1 cellular context compared by ENCODE assay signal in the genomic region with DNA sequence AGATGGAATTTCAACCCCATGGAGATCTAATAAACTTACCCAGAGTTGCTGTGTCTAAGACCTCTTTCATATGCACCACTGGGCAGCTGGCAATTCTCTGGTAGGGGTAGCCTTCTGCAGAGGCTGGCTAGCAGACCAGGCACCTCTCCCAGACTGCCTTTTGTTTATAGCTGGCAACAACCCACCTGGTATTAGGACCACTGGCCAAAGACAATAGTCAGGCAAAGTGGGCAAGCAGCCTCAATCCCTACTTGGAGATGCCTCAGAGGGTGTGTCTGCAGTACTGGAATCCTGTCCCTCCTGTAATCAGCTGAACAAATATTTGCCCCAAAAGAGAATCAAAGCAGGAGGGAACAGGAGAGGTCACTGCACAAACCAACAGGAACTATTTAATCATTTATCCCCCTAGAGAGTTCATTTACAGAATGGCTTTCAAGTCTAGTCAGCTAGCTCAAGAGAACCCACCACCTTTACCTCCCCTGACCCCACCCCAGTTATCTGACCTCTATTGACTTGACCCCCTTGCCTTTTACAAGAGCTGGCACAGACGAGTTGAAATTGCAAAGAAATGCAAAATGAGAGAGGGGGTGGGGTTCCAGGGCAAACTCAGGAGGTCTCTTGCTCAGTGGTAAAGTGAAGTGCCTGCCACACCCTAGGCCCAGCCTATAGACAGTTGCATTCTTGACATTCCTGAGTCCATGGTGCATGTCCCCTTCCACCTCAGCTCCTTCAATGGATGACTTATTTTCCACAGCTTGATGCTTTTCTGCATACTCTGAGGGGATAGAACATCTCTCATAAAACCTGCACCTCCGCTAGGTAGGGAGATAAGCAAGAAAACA.
TF ChIP-seq lines count a peak whose summit lies in the region.

No MANE protein-coding gene starts in this region.

TF ChIP-seq in HepG2, 621 proteins besides CTCF, POLR2A, EP300 and RAD21 (continued from another document and continues in another):
- TF ChIP-seq, protein P1, sequence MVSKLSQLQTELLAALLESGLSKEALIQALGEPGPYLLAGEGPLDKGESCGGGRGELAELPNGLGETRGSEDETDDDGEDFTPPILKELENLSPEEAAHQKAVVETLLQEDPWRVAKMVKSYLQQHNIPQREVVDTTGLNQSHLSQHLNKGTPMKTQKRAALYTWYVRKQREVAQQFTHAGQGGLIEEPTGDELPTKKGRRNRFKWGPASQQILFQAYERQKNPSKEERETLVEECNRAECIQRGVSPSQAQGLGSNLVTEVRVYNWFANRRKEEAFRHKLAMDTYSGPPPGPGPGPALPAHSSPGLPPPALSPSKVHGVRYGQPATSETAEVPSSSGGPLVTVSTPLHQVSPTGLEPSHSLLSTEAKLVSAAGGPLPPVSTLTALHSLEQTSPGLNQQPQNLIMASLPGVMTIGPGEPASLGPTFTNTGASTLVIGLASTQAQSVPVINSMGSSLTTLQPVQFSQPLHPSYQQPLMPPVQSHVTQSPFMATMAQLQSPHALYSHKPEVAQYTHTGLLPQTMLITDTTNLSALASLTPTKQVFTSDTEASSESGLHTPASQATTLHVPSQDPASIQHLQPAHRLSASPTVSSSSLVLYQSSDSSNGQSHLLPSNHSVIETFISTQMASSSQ (IDR thresholded peaks at IDR 0.05; ENCODE audit: low read depth) = peak; percentile 94
- TF ChIP-seq, protein P1 (CRISPR knock-in tag; IDR thresholded peaks at IDR 0.05; ENCODE audit: borderline replicate concordance) = peak; percentile 98
- TF ChIP-seq SNRNP70 (IDR thresholded peaks at IDR 0.05; ENCODE audit: low read depth, low read length) (no peak), FOXC1 (CRISPR knock-in tag; IDR thresholded peaks at IDR 0.05; ENCODE audit: borderline replicate concordance) (peak; percentile 80), ZNF773 (CRISPR knock-in tag; IDR thresholded peaks at IDR 0.05; ENCODE audit: borderline replicate concordance) (no peak), ZNF598 (CRISPR knock-in tag; IDR thresholded peaks at IDR 0.05; ENCODE audit: borderline replicate concordance) (peak; percentile 90), ZNF367 (CRISPR knock-in tag; IDR thresholded peaks at IDR 0.05; ENCODE audit: borderline replicate concordance) (no peak), SMARCE1 (IDR thresholded peaks at IDR 0.05; ENCODE audit: borderline replicate concordance) (no peak), GATAD1 (CRISPR knock-in tag; IDR thresholded peaks at IDR 0.05) (peak; percentile 73), ZC3H13 (CRISPR knock-in tag; IDR thresholded peaks at IDR 0.05) (0 out of 2 replicates have a peak, but pooled peaks have one; percentile 56), ZNF713 (CRISPR knock-in tag; IDR thresholded peaks at IDR 0.05) (no peak), ZMYM2 (CRISPR knock-in tag; IDR thresholded peaks at IDR 0.05) (no peak), CEBPB (IDR thresholded peaks at IDR 0.05; ENCODE audit: borderline replicate concordance, low read depth, low read length) (no peak), ZNF563 (CRISPR knock-in tag; IDR thresholded peaks at IDR 0.05) (peak; percentile 49; the same call in 1 of the 2 replicates), ZNF775 (CRISPR knock-in tag; IDR thresholded peaks at IDR 0.05; ENCODE audit: borderline replicate concordance) (no peak), ISX (CRISPR knock-in tag; conservative IDR thresholded peaks at IDR 0.05) (no peak), ZNF777 (CRISPR knock-in tag; IDR thresholded peaks at IDR 0.05) (peak; percentile 52; the same call in 1 of the 2 replicates), MIER3 (CRISPR knock-in tag; IDR thresholded peaks at IDR 0.05; ENCODE audit: borderline replicate concordance) (peak; percentile 69), ZNF3 (CRISPR knock-in tag; IDR thresholded peaks at IDR 0.05) (0 out of 2 replicates have a peak, but pooled peaks have one; percentile 8), FOXA3 (CRISPR knock-in tag; IDR thresholded peaks at IDR 0.05) (peak; percentile 98), JDP2 (CRISPR knock-in tag; IDR thresholded peaks at IDR 0.05; ENCODE audit: borderline replicate concordance) (peak; percentile 92; the same call in 1 of the 2 replicates), TARDBP (CRISPR knock-in tag; IDR thresholded peaks at IDR 0.05) (peak; percentile 95), POLR2G (IDR thresholded peaks at IDR 0.05; ENCODE audit: low read depth, low read length) (peak; percentile 62), ZNF768 (CRISPR knock-in tag; IDR thresholded peaks at IDR 0.05) (no peak; the same call in 1 of the 2 replicates), ZNF616 (CRISPR knock-in tag; IDR thresholded peaks at IDR 0.05; ENCODE audit: low read depth) (no peak), ZEB1 (IDR thresholded peaks at IDR 0.05; ENCODE audit: insufficient replicate concordance, low read depth) (peak; percentile 92), RCOR2 (CRISPR knock-in tag; IDR thresholded peaks at IDR 0.05) (peak; percentile 98), TOPORS (CRISPR knock-in tag; IDR thresholded peaks at IDR 0.05) (no peak; the same call in 1 of the 2 replicates), ZMYM3 (CRISPR knock-in tag; IDR thresholded peaks at IDR 0.05) (peak; percentile 75)
- TF ChIP-seq, protein P2, sequence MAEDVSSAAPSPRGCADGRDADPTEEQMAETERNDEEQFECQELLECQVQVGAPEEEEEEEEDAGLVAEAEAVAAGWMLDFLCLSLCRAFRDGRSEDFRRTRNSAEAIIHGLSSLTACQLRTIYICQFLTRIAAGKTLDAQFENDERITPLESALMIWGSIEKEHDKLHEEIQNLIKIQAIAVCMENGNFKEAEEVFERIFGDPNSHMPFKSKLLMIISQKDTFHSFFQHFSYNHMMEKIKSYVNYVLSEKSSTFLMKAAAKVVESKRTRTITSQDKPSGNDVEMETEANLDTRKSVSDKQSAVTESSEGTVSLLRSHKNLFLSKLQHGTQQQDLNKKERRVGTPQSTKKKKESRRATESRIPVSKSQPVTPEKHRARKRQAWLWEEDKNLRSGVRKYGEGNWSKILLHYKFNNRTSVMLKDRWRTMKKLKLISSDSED (CRISPR knock-in tag; IDR thresholded peaks at IDR 0.05) = no peak
- TF ChIP-seq, protein P3, sequence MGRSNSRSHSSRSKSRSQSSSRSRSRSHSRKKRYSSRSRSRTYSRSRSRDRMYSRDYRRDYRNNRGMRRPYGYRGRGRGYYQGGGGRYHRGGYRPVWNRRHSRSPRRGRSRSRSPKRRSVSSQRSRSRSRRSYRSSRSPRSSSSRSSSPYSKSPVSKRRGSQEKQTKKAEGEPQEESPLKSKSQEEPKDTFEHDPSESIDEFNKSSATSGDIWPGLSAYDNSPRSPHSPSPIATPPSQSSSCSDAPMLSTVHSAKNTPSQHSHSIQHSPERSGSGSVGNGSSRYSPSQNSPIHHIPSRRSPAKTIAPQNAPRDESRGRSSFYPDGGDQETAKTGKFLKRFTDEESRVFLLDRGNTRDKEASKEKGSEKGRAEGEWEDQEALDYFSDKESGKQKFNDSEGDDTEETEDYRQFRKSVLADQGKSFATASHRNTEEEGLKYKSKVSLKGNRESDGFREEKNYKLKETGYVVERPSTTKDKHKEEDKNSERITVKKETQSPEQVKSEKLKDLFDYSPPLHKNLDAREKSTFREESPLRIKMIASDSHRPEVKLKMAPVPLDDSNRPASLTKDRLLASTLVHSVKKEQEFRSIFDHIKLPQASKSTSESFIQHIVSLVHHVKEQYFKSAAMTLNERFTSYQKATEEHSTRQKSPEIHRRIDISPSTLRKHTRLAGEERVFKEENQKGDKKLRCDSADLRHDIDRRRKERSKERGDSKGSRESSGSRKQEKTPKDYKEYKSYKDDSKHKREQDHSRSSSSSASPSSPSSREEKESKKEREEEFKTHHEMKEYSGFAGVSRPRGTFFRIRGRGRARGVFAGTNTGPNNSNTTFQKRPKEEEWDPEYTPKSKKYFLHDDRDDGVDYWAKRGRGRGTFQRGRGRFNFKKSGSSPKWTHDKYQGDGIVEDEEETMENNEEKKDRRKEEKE (IDR thresholded peaks at IDR 0.05) = no peak
- TF ChIP-seq, protein P4, sequence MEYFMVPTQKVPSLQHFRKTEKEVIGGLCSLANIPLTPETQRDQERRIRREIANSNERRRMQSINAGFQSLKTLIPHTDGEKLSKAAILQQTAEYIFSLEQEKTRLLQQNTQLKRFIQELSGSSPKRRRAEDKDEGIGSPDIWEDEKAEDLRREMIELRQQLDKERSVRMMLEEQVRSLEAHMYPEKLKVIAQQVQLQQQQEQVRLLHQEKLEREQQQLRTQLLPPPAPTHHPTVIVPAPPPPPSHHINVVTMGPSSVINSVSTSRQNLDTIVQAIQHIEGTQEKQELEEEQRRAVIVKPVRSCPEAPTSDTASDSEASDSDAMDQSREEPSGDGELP (IDR thresholded peaks at IDR 0.05; ENCODE audit: borderline replicate concordance, low read depth) = peak; percentile 100
- TF ChIP-seq, protein P5, sequence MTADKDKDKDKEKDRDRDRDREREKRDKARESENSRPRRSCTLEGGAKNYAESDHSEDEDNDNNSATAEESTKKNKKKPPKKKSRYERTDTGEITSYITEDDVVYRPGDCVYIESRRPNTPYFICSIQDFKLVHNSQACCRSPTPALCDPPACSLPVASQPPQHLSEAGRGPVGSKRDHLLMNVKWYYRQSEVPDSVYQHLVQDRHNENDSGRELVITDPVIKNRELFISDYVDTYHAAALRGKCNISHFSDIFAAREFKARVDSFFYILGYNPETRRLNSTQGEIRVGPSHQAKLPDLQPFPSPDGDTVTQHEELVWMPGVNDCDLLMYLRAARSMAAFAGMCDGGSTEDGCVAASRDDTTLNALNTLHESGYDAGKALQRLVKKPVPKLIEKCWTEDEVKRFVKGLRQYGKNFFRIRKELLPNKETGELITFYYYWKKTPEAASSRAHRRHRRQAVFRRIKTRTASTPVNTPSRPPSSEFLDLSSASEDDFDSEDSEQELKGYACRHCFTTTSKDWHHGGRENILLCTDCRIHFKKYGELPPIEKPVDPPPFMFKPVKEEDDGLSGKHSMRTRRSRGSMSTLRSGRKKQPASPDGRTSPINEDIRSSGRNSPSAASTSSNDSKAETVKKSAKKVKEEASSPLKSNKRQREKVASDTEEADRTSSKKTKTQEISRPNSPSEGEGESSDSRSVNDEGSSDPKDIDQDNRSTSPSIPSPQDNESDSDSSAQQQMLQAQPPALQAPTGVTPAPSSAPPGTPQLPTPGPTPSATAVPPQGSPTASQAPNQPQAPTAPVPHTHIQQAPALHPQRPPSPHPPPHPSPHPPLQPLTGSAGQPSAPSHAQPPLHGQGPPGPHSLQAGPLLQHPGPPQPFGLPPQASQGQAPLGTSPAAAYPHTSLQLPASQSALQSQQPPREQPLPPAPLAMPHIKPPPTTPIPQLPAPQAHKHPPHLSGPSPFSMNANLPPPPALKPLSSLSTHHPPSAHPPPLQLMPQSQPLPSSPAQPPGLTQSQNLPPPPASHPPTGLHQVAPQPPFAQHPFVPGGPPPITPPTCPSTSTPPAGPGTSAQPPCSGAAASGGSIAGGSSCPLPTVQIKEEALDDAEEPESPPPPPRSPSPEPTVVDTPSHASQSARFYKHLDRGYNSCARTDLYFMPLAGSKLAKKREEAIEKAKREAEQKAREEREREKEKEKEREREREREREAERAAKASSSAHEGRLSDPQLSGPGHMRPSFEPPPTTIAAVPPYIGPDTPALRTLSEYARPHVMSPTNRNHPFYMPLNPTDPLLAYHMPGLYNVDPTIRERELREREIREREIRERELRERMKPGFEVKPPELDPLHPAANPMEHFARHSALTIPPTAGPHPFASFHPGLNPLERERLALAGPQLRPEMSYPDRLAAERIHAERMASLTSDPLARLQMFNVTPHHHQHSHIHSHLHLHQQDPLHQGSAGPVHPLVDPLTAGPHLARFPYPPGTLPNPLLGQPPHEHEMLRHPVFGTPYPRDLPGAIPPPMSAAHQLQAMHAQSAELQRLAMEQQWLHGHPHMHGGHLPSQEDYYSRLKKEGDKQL (CRISPR knock-in tag; IDR thresholded peaks at IDR 0.05; ENCODE audit: low read depth) = peak; percentile 96
- TF ChIP-seq, protein P6, sequence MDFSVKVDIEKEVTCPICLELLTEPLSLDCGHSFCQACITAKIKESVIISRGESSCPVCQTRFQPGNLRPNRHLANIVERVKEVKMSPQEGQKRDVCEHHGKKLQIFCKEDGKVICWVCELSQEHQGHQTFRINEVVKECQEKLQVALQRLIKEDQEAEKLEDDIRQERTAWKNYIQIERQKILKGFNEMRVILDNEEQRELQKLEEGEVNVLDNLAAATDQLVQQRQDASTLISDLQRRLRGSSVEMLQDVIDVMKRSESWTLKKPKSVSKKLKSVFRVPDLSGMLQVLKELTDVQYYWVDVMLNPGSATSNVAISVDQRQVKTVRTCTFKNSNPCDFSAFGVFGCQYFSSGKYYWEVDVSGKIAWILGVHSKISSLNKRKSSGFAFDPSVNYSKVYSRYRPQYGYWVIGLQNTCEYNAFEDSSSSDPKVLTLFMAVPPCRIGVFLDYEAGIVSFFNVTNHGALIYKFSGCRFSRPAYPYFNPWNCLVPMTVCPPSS (IDR thresholded peaks at IDR 0.05) = no peak
- TF ChIP-seq, protein P7, sequence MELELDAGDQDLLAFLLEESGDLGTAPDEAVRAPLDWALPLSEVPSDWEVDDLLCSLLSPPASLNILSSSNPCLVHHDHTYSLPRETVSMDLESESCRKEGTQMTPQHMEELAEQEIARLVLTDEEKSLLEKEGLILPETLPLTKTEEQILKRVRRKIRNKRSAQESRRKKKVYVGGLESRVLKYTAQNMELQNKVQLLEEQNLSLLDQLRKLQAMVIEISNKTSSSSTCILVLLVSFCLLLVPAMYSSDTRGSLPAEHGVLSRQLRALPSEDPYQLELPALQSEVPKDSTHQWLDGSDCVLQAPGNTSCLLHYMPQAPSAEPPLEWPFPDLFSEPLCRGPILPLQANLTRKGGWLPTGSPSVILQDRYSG (CRISPR knock-in tag; IDR thresholded peaks at IDR 0.05) = peak; percentile 42; the same call in 1 of the 2 replicates
- TF ChIP-seq, protein P8, sequence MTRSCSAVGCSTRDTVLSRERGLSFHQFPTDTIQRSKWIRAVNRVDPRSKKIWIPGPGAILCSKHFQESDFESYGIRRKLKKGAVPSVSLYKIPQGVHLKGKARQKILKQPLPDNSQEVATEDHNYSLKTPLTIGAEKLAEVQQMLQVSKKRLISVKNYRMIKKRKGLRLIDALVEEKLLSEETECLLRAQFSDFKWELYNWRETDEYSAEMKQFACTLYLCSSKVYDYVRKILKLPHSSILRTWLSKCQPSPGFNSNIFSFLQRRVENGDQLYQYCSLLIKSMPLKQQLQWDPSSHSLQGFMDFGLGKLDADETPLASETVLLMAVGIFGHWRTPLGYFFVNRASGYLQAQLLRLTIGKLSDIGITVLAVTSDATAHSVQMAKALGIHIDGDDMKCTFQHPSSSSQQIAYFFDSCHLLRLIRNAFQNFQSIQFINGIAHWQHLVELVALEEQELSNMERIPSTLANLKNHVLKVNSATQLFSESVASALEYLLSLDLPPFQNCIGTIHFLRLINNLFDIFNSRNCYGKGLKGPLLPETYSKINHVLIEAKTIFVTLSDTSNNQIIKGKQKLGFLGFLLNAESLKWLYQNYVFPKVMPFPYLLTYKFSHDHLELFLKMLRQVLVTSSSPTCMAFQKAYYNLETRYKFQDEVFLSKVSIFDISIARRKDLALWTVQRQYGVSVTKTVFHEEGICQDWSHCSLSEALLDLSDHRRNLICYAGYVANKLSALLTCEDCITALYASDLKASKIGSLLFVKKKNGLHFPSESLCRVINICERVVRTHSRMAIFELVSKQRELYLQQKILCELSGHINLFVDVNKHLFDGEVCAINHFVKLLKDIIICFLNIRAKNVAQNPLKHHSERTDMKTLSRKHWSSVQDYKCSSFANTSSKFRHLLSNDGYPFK (CRISPR knock-in tag; IDR thresholded peaks at IDR 0.05; ENCODE audit: borderline replicate concordance) = no peak
